In genomic region chr22:18528597-18529415, GRCh38 we compare ENCODE assay signal across 9 cellular contexts. TPM values are rescaled to one million over a fixed set of nuclear protein-coding genes. Genes with fewer than 3 reads are reported as not detected.
DNase-seq lines count a peak whose midpoint lies in the region; ATAC-seq and TF ChIP-seq lines count a peak whose summit lies in the region.
"Not testable (repeated sequence)": the region's sequence is repeated elsewhere in the genome, so short reads cannot be mapped to it uniquely, and the experiment has no call there.
"Had no signal": no experiment of that assay in that cellular context is flagged by ENCODE, and none has a peak within 500 bp of the region (broad histone marks: within the 10 kb centered on the region; RNA-seq: fewer than 3 reads in every experiment).

No MANE protein-coding gene starts in this region.

- H3K27me3 Mint-ChIP-seq in CD4-positive, alpha-beta memory T cell; T-helper 2 cell treated with Interferon-gamma antibody and Interleukin-4, amounts not matched to agents 5 μg/mL and 100 μg/mL, for 36 hours (ENCODE audit: low read depth); activated naive CD4-positive, alpha-beta T cell treated with anti-CD3 and anti-CD28 coated beads, Interleukin-2, amount 10 ng/mL, durations not matched to agents 7 days and 5 days; naive thymus-derived CD8-positive, alpha-beta T cell: not testable (repeated sequence)

- H3K9me3 ChIP-seq in CD4-positive, alpha-beta memory T cell (ENCODE audit: control insufficient read depth in 1 of 2, low read length in 2 of 2) = not testable (repeated sequence)

- not testable (repeated sequence) for H3K4me3 ChIP-seq in CD4-positive, alpha-beta memory T cell (ENCODE audit: low read length in 2 of 2)

- not testable (repeated sequence) for H3K4me1 ChIP-seq in CD4-positive, alpha-beta memory T cell (ENCODE audit: insufficient read depth, low read length); foreskin keratinocyte

- ATAC-seq in GM21526 (IDR thresholded peaks at IDR 0.05; ENCODE audit: low FRiP score, unreplicated experiment) (peak; percentile 64), HG03378 (IDR thresholded peaks at IDR 0.05; ENCODE audit: unreplicated experiment) (peak; percentile 67), foreskin keratinocyte (peak; percentile 87)
- peak; percentile 76 to 80 for ATAC-seq in naive thymus-derived CD8-positive, alpha-beta T cell

- not testable (repeated sequence) for H3K36me3 ChIP-seq in CD4-positive, alpha-beta memory T cell (ENCODE audit: insufficient read depth, low read length)

- intact Hi-C loops in CD4-positive, alpha-beta memory T cell (cut with micrococcal nuclease) = not testable (repeated sequence)

- POLR2A ChIA-PET in CD4-positive, alpha-beta memory T cell (lab: Charles Lee; ENCODE audit: partially characterized antibody); naive thymus-derived CD8-positive, alpha-beta T cell (lab: Charles Lee): not testable (repeated sequence)

- TF ChIP-seq CTCF in foreskin keratinocyte (conservative IDR thresholded peaks at IDR 0.05) = not testable (repeated sequence)

- H3K36me3 Mint-ChIP-seq in CD4-positive, alpha-beta memory T cell; T-helper 2 cell treated with Interferon-gamma antibody and Interleukin-4, amounts not matched to agents 5 μg/mL and 100 μg/mL, for 36 hours (ENCODE audit: low read depth); activated naive CD4-positive, alpha-beta T cell treated with anti-CD3 and anti-CD28 coated beads, Interleukin-2, amount 10 ng/mL, durations not matched to agents 7 days and 5 days; naive thymus-derived CD8-positive, alpha-beta T cell: not testable (repeated sequence)

- H3K27me3 ChIP-seq in CD4-positive, alpha-beta memory T cell (ENCODE audit: insufficient read depth, low read length); foreskin keratinocyte: not testable (repeated sequence)

- not testable (repeated sequence) for H3K4me1 Mint-ChIP-seq in CD4-positive, alpha-beta memory T cell; T-helper 2 cell treated with Interferon-gamma antibody and Interleukin-4, amounts not matched to agents 5 μg/mL and 100 μg/mL, for 36 hours (ENCODE audit: low read depth); activated naive CD4-positive, alpha-beta T cell treated with anti-CD3 and anti-CD28 coated beads, Interleukin-2, amount 10 ng/mL, durations not matched to agents 7 days and 5 days; naive thymus-derived CD8-positive, alpha-beta T cell

- peak overlapping the region in 2 of 8 donors; percentile 15 to 83 for H3K4me3 Mint-ChIP-seq in CD4-positive, alpha-beta memory T cell
- H3K4me3 Mint-ChIP-seq in T-helper 2 cell treated with Interferon-gamma antibody and Interleukin-4, amounts not matched to agents 5 μg/mL and 100 μg/mL, for 36 hours; activated naive CD4-positive, alpha-beta T cell treated with anti-CD3 and anti-CD28 coated beads, Interleukin-2, amount 10 ng/mL, durations not matched to agents 7 days and 5 days: not testable (repeated sequence)
- H3K4me3 Mint-ChIP-seq in naive thymus-derived CD8-positive, alpha-beta T cell = peak overlapping the region in 6 of 10 donors; percentile 22 to 88 (median 82)

- peak; percentile 67 to 92 (median 79) for DNase-seq in CD4-positive, alpha-beta memory T cell
- peak; percentile 71 for DNase-seq in T-helper 2 cell treated with Interferon-gamma antibody and Interleukin-4, amounts not matched to agents 5 μg/mL and 100 μg/mL, for 36 hours (ENCODE audit: low spot score)
- DNase-seq in activated naive CD4-positive, alpha-beta T cell treated with anti-CD3 and anti-CD28 coated beads, Interleukin-2, amount 10 ng/mL, durations not matched to agents 7 days and 5 days = peak; percentile 79
- DNase-seq in foreskin keratinocyte = peak in 1 of 2 donors; percentile 43
- DNase-seq in naive thymus-derived CD8-positive, alpha-beta T cell = peak; percentile 69 to 98 (median 86)
- DNase-seq in stimulated activated CD8-positive, alpha-beta memory T cell treated with anti-CD3 and anti-CD28 coated beads, Interleukin-15, amount 100 ng/mL, for 1 hour (ENCODE audit: low read depth) = peak; percentile 92

- CTCF ChIA-PET in CD4-positive, alpha-beta memory T cell (lab: Charles Lee; ENCODE audit: partially characterized antibody); activated naive CD4-positive, alpha-beta T cell treated with anti-CD3 and anti-CD28 coated beads, Interleukin-2, amount 10 ng/mL, durations not matched to agents 7 days and 5 days (lab: Charles Lee): not testable (repeated sequence)

- peak overlapping the region in 1 of 7 donors; percentile 94 for H3K27ac Mint-ChIP-seq in CD4-positive, alpha-beta memory T cell
- not testable (repeated sequence) for H3K27ac Mint-ChIP-seq in T-helper 2 cell treated with Interferon-gamma antibody and Interleukin-4, amounts not matched to agents 5 μg/mL and 100 μg/mL, for 36 hours; activated naive CD4-positive, alpha-beta T cell treated with anti-CD3 and anti-CD28 coated beads, Interleukin-2, amount 10 ng/mL, durations not matched to agents 7 days and 5 days
- H3K27ac Mint-ChIP-seq in naive thymus-derived CD8-positive, alpha-beta T cell = peak overlapping the region in 5 of 10 donors; percentile 75 to 95 (median 81)

- H3K9me3 Mint-ChIP-seq in CD4-positive, alpha-beta memory T cell; T-helper 2 cell treated with Interferon-gamma antibody and Interleukin-4, amounts not matched to agents 5 μg/mL and 100 μg/mL, for 36 hours; activated naive CD4-positive, alpha-beta T cell treated with anti-CD3 and anti-CD28 coated beads, Interleukin-2, amount 10 ng/mL, durations not matched to agents 7 days and 5 days; naive thymus-derived CD8-positive, alpha-beta T cell: not testable (repeated sequence)

- H3K27ac ChIP-seq in CD4-positive, alpha-beta memory T cell (ENCODE audit: low read depth, low read length); foreskin keratinocyte: not testable (repeated sequence)

RNA-seq across cellular contexts. Expression of gene TMEM191B, which starts 1.2 kb away (rescaled TPM):
- total RNA-seq in CD4-positive, alpha-beta memory T cell = 1 to 10 TPM; 3.4 to 3.8 TPM
- 1 to 10 TPM in 1 of 2 donors, under 1 TPM in 1; 0.48 to 2.4 TPM for polyA plus RNA-seq in CD4-positive, alpha-beta memory T cell
- 0.56 and 2.4 TPM in 2 replicates for total RNA-seq in foreskin keratinocyte
- 0.87 and 4.1 TPM in 2 replicates for polyA plus RNA-seq in foreskin keratinocyte
- 10 to 100 TPM; 11.4 to 12.4 TPM for total RNA-seq in naive thymus-derived CD8-positive, alpha-beta T cell
- 1 to 10 TPM in 1 of 3 donors, under 1 TPM in 2; 0.84 to 1.2 (median 0.88) TPM for polyA plus RNA-seq in naive thymus-derived CD8-positive, alpha-beta T cell

RNA-seq across cellular contexts. Expression of gene GGTLC3, which starts 10.8 kb away (rescaled TPM):
- total RNA-seq in CD4-positive, alpha-beta memory T cell = not detected
- polyA plus RNA-seq in CD4-positive, alpha-beta memory T cell = not detected
- total RNA-seq in foreskin keratinocyte = not detected in 2 replicates
- not detected in 2 replicates for polyA plus RNA-seq in foreskin keratinocyte
- not detected for total RNA-seq in naive thymus-derived CD8-positive, alpha-beta T cell
- under 1 TPM in 1 of 3 donors, not detected in 2; 0.49 TPM for polyA plus RNA-seq in naive thymus-derived CD8-positive, alpha-beta T cell
- total RNA-seq: activated CD8-positive, alpha-beta memory T cell treated with anti-CD3 and anti-CD28 coated beads for 36 hours had no signal
